8 cellular contexts compared by ENCODE assay signal in the genomic region with DNA sequence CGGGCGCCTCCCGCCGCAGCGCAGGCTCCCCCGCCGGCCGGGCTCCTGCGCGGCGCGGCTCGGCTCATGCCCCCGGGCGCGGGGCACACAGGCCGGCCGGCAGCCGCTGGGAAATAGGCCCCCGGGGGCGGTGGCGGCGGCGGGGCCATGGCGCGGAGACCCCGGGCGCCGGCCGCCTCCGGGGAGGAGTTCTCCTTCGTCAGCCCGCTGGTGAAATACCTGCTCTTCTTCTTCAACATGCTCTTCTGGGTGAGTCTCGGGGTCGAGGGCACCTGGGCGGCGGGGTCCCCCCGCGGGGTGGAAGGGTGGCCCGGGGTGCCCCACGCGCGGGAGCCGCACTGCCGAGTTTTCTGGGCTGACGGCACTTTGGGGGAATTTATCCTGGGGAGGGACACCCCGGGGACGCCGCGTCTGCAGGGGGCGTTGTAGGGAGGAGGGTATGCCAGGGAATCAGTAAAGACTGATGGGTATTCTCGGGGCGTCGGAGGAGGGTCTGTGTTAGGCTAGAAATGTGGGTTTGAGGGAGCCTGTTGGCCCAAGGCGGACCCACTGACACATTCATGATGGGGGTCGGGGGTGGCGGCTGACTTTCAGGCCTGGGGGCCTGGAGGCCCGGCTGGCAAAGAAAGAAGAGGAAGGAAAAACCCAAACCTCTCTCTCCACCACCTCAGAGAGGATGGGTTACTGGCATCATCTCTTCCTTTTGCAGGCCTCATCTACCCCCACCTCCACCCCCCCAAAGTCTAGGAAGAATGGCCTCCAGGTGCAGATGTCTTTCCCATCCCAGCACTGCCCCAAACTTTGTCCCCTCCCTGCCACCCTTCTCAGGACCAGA. TPM values are rescaled to one million over a fixed set of nuclear protein-coding genes. Genes with fewer than 3 reads are reported as not detected.
A peak's percentile ranks its signal among the peaks of the same experiment; 100 is the strongest.
DNase-seq lines count a peak whose midpoint lies in the region; ATAC-seq and TF ChIP-seq lines count a peak whose summit lies in the region.

No MANE protein-coding gene starts in this region.

- POLR2A ChIA-PET in CD4-positive, alpha-beta memory T cell (lab: Charles Lee; ENCODE audit: partially characterized antibody) = no interaction called here

- peak overlapping the region; percentile 57 for H3K9ac ChIP-seq in mucosa of stomach (ENCODE audit: low read length)

- no peak for TF ChIP-seq POLR2A in NB4 (IDR thresholded peaks at IDR 0.05; ENCODE audit: extremely low read depth, insufficient read length)

- no peaks in the 10 kb centered on the region for H3K27me3 ChIP-seq in CD4-positive, alpha-beta memory T cell (ENCODE audit: insufficient read depth, low read length)
- H3K27me3 ChIP-seq in mucosa of stomach (ENCODE audit: control insufficient read depth, insufficient read depth, low read length) = peaks cover 20% of the 10 kb centered on the region

- H3K36me3 ChIP-seq in CD4-positive, alpha-beta memory T cell (ENCODE audit: insufficient read depth, low read length) = no peaks in the 10 kb centered on the region
- no peaks in the 10 kb centered on the region for H3K36me3 ChIP-seq in mucosa of stomach (ENCODE audit: control insufficient read depth, insufficient read depth, low read length)

- peak; percentile 36 for TF ChIP-seq CTCF in NB4 (IDR thresholded peaks at IDR 0.05; ENCODE audit: low read depth, low read length)
- TF ChIP-seq CTCF in brain (conservative IDR thresholded peaks at IDR 0.05) = peak in 1 of 2 experiments; percentile 33

- peak in 4 of 5 donors; percentile 13 to 21 (median 18) for DNase-seq in CD4-positive, alpha-beta memory T cell
- DNase-seq in NB4 (ENCODE audit: low read depth) (no peak), NCI-H2081 (lab: John Stamatoyannopoulos, UW) (no peak), NCI-H1092 treated with DMSO at 0.1 percent for 48 hours (lab: John Stamatoyannopoulos, UW) (no peak), HCEC 1CT (no peak)

- intact Hi-C loops in CD4-positive, alpha-beta memory T cell (cut with micrococcal nuclease) = no loop called here

- peaks cover 11% of the 10 kb centered on the region for H3K4me1 ChIP-seq in CD4-positive, alpha-beta memory T cell (ENCODE audit: insufficient read depth, low read length)
- H3K4me1 ChIP-seq in mucosa of stomach (ENCODE audit: control insufficient read depth, insufficient read depth, low read length) = peaks cover 7% of the 10 kb centered on the region

- H3K9me3 Mint-ChIP-seq in CD4-positive, alpha-beta memory T cell = no peaks in the 10 kb centered on the region
- peaks cover 0 to 4% (median 0%) of the 10 kb centered on the region in 5 experiments for H3K9me3 Mint-ChIP-seq in brain

- H3K27ac Mint-ChIP-seq in CD4-positive, alpha-beta memory T cell = peak overlapping the region in 2 of 7 donors; percentile 59 to 72
- peak overlapping the region in 2 of 5 experiments; percentile 63 to 80 for H3K27ac Mint-ChIP-seq in brain

- H3K9me3 ChIP-seq in CD4-positive, alpha-beta memory T cell (ENCODE audit: control insufficient read depth in 1 of 2, low read length in 2 of 2) = no peaks in the 10 kb centered on the region
- H3K9me3 ChIP-seq in mucosa of stomach (ENCODE audit: control insufficient read depth, low read length) = no peaks in the 10 kb centered on the region

- peak; percentile 6 for ATAC-seq in GM21390 (IDR thresholded peaks at IDR 0.05; ENCODE audit: unreplicated experiment)

- H3K4me3 Mint-ChIP-seq in CD4-positive, alpha-beta memory T cell = peak overlapping the region; percentile 81 to 86 (median 84)
- peak overlapping the region; percentile 82 to 91 (median 85) for H3K4me3 Mint-ChIP-seq in brain

- peaks cover 8 to 20% (median 11%) of the 10 kb centered on the region in 4 donors for H3K4me1 Mint-ChIP-seq in CD4-positive, alpha-beta memory T cell
- peaks cover 44% of the 10 kb centered on the region for H3K4me1 Mint-ChIP-seq in brain

- no peak overlapping the region for H3K27ac ChIP-seq in CD4-positive, alpha-beta memory T cell (ENCODE audit: low read depth, low read length)

- peaks cover 16 to 23% of the 10 kb centered on the region in 2 donors for H3K27me3 Mint-ChIP-seq in CD4-positive, alpha-beta memory T cell
- peaks cover 24% of the 10 kb centered on the region for H3K27me3 Mint-ChIP-seq in brain

- CTCF ChIA-PET in CD4-positive, alpha-beta memory T cell (lab: Charles Lee; ENCODE audit: partially characterized antibody) = interaction anchor here (2.9 kb wide), 1 partner anchor 18 kb away, joined by 16 read pairs; no protein-coding TSS in a partner anchor

- H3K4me3 ChIP-seq in CD4-positive, alpha-beta memory T cell (ENCODE audit: low read length in 2 of 2) = peak overlapping the region in 1 of 2 donors; percentile 43
- H3K4me3 ChIP-seq in NB4 (ENCODE audit: low read depth, low read length) (peak overlapping the region; percentile 12), mucosa of stomach (ENCODE audit: low read length) (no peak overlapping the region)

- H3K36me3 Mint-ChIP-seq in CD4-positive, alpha-beta memory T cell = no peaks in the 10 kb centered on the region
- no peaks in the 10 kb centered on the region for H3K36me3 Mint-ChIP-seq in brain

RNA-seq across cellular contexts. Expression of gene TSPAN33, which starts 0.5 kb away (rescaled TPM):
- 1 to 10 TPM in 1 of 2 experiments, under 1 TPM in 1; 0.83 to 1.0 TPM for total RNA-seq in CD4-positive, alpha-beta memory T cell
- polyA plus RNA-seq in CD4-positive, alpha-beta memory T cell = 1 to 10 TPM in 1 of 2 donors, under 1 TPM in 1; 0.89 to 6.3 TPM
- 15.1 TPM for polyA plus RNA-seq in brain (ENCODE audit: insufficient read depth, low read depth, low replicate concordance)

RNA-seq across cellular contexts. Expression of gene SMO, which starts 43.4 kb away (rescaled TPM):
- total RNA-seq in CD4-positive, alpha-beta memory T cell = not detected
- not detected for polyA plus RNA-seq in CD4-positive, alpha-beta memory T cell
- polyA plus RNA-seq in brain (ENCODE audit: insufficient read depth, low read depth, low replicate concordance) = 6.1 TPM

Comparison
In these comparisons a context has a peak if more than half of its experiments do, and no peak if none do; other contexts are left out.
1. DNase-seq: peak in CD4-positive, alpha-beta memory T cell (4 of 5); none in NB4 (single experiment), NCI-H2081 (0 of 2), NCI-H1092 treated with DMSO at 0.1 percent for 48 hours (single experiment) and HCEC 1CT (single experiment).